ENCODE assay signal across 1 cellular context in the genomic region with DNA sequence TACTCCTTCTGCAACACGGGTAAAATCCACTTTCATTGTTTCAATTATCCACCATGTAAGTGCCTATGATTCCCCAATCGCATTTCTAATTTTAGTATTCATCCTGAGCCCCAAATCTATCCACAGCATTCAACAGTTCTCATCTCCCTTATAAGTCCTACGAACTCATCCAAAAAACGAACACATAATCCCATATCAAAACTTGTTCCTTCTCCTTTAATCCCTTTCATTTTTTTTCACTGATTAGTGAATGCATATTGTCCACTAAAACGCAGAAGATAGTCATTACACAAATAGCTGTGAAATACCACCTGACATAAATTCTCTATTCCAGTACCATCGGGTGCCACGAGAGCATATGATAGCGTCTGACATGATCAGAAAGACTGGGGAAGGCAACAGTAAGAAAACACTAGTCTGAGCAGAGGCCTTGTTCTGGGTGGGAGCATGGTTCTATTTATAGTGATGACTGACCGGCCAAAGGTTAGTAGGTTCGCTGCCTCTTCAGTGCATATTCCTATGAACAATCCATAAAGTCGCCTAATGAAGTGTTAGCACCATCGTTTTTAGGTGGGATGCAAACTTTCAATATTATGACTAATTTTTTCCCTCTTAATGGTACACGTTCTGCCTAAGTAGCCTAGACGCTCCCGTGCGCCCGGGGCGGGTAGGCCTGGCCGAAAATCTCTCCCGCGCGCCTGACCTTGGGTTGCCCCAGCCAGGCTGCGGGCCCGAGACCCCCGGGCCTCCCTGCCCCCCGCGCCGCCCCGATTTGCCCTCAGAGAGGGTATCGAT.
TF ChIP-seq lines count a peak whose summit lies in the region.

No MANE protein-coding gene starts in this region.

TF ChIP-seq in H1, 55 proteins besides CTCF, POLR2A, EP300 and RAD21:
- TF ChIP-seq RNF2 (IDR thresholded peaks at IDR 0.05; ENCODE audit: borderline replicate concordance, low read depth, low read length, missing control alignments, poor library complexity, severe bottlenecking) (no peak), TAF7 (optimal IDR thresholded peaks at IDR 0.05; ENCODE audit: borderline replicate concordance, low read depth, low read length) (no peak), RBBP5 (IDR thresholded peaks at IDR 0.05; ENCODE audit: borderline replicate concordance, low read depth, low read length) (no peak), CBX5 (IDR thresholded peaks at IDR 0.05; ENCODE audit: low read depth, low read length) (no peak), EZH2 (IDR thresholded peaks at IDR 0.05; ENCODE audit: low read depth, low read length, severe bottlenecking) (no peak), SIRT6 (IDR thresholded peaks at IDR 0.05; ENCODE audit: low read length) (no peak), SRF (IDR thresholded peaks at IDR 0.05; ENCODE audit: low read depth, low read length) (no peak), CEBPB (IDR thresholded peaks at IDR 0.05; ENCODE audit: low read depth, low read length) (no peak), SUZ12 (IDR thresholded peaks at IDR 0.05; ENCODE audit: low read length) (no peak), TBP (IDR thresholded peaks at IDR 0.05; ENCODE audit: low read depth, low read length) (no peak), HDAC6 (IDR thresholded peaks at IDR 0.05; ENCODE audit: low read depth, low read length) (no peak), CTBP2 (IDR thresholded peaks at IDR 0.05; ENCODE audit: borderline replicate concordance, insufficient read depth, insufficient read length, low read length) (no peak), SP2 (IDR thresholded peaks at IDR 0.05; ENCODE audit: low read length) (no peak), YY1 (IDR thresholded peaks at IDR 0.05; ENCODE audit: low read depth, low read length) (no peak)
- TF ChIP-seq, protein P1, sequence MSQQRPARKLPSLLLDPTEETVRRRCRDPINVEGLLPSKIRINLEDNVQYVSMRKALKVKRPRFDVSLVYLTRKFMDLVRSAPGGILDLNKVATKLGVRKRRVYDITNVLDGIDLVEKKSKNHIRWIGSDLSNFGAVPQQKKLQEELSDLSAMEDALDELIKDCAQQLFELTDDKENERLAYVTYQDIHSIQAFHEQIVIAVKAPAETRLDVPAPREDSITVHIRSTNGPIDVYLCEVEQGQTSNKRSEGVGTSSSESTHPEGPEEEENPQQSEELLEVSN (IDR thresholded peaks at IDR 0.05): no peak
- TF ChIP-seq, protein P2, sequence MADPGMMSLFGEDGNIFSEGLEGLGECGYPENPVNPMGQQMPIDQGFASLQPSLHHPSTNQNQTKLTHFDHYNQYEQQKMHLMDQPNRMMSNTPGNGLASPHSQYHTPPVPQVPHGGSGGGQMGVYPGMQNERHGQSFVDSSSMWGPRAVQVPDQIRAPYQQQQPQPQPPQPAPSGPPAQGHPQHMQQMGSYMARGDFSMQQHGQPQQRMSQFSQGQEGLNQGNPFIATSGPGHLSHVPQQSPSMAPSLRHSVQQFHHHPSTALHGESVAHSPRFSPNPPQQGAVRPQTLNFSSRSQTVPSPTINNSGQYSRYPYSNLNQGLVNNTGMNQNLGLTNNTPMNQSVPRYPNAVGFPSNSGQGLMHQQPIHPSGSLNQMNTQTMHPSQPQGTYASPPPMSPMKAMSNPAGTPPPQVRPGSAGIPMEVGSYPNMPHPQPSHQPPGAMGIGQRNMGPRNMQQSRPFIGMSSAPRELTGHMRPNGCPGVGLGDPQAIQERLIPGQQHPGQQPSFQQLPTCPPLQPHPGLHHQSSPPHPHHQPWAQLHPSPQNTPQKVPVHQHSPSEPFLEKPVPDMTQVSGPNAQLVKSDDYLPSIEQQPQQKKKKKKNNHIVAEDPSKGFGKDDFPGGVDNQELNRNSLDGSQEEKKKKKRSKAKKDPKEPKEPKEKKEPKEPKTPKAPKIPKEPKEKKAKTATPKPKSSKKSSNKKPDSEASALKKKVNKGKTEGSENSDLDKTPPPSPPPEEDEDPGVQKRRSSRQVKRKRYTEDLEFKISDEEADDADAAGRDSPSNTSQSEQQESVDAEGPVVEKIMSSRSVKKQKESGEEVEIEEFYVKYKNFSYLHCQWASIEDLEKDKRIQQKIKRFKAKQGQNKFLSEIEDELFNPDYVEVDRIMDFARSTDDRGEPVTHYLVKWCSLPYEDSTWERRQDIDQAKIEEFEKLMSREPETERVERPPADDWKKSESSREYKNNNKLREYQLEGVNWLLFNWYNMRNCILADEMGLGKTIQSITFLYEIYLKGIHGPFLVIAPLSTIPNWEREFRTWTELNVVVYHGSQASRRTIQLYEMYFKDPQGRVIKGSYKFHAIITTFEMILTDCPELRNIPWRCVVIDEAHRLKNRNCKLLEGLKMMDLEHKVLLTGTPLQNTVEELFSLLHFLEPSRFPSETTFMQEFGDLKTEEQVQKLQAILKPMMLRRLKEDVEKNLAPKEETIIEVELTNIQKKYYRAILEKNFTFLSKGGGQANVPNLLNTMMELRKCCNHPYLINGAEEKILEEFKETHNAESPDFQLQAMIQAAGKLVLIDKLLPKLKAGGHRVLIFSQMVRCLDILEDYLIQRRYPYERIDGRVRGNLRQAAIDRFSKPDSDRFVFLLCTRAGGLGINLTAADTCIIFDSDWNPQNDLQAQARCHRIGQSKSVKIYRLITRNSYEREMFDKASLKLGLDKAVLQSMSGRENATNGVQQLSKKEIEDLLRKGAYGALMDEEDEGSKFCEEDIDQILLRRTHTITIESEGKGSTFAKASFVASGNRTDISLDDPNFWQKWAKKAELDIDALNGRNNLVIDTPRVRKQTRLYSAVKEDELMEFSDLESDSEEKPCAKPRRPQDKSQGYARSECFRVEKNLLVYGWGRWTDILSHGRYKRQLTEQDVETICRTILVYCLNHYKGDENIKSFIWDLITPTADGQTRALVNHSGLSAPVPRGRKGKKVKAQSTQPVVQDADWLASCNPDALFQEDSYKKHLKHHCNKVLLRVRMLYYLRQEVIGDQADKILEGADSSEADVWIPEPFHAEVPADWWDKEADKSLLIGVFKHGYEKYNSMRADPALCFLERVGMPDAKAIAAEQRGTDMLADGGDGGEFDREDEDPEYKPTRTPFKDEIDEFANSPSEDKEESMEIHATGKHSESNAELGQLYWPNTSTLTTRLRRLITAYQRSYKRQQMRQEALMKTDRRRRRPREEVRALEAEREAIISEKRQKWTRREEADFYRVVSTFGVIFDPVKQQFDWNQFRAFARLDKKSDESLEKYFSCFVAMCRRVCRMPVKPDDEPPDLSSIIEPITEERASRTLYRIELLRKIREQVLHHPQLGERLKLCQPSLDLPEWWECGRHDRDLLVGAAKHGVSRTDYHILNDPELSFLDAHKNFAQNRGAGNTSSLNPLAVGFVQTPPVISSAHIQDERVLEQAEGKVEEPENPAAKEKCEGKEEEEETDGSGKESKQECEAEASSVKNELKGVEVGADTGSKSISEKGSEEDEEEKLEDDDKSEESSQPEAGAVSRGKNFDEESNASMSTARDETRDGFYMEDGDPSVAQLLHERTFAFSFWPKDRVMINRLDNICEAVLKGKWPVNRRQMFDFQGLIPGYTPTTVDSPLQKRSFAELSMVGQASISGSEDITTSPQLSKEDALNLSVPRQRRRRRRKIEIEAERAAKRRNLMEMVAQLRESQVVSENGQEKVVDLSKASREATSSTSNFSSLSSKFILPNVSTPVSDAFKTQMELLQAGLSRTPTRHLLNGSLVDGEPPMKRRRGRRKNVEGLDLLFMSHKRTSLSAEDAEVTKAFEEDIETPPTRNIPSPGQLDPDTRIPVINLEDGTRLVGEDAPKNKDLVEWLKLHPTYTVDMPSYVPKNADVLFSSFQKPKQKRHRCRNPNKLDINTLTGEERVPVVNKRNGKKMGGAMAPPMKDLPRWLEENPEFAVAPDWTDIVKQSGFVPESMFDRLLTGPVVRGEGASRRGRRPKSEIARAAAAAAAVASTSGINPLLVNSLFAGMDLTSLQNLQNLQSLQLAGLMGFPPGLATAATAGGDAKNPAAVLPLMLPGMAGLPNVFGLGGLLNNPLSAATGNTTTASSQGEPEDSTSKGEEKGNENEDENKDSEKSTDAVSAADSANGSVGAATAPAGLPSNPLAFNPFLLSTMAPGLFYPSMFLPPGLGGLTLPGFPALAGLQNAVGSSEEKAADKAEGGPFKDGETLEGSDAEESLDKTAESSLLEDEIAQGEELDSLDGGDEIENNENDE (IDR thresholded peaks at IDR 0.05; ENCODE audit: insufficient replicate concordance, low read length): no peak
- TF ChIP-seq, protein P3, sequence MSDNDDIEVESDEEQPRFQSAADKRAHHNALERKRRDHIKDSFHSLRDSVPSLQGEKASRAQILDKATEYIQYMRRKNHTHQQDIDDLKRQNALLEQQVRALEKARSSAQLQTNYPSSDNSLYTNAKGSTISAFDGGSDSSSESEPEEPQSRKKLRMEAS (IDR thresholded peaks at IDR 0.05): no peak
